1 cellular context compared by ENCODE assay signal in the genomic region with DNA sequence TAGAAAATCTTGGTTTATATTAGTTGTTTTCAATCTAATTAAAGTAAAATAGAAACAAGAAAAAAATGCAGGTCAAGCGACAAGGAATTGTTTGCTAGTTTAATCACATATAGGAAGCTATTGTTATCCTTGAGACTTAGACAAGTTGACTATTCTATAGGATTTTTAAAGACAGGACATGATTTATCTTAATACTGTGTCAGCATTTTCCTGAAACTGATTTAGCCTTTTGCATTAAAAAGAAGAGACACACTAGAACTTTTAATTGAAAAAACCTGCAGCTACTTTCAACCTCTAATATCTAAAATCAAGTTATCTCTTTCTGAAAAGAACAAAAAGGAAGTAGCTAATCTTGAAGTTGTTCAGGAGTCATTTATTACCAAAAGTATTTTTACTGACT.
TF ChIP-seq lines count a peak whose summit lies in the region.

No MANE protein-coding gene starts in this region.

TF ChIP-seq in SK-N-SH treated with all-trans-retinoic acid at 6 μM for 48 hours, 23 proteins besides CTCF, POLR2A, EP300 and RAD21 (continued from another document):
- TF ChIP-seq, protein P1, sequence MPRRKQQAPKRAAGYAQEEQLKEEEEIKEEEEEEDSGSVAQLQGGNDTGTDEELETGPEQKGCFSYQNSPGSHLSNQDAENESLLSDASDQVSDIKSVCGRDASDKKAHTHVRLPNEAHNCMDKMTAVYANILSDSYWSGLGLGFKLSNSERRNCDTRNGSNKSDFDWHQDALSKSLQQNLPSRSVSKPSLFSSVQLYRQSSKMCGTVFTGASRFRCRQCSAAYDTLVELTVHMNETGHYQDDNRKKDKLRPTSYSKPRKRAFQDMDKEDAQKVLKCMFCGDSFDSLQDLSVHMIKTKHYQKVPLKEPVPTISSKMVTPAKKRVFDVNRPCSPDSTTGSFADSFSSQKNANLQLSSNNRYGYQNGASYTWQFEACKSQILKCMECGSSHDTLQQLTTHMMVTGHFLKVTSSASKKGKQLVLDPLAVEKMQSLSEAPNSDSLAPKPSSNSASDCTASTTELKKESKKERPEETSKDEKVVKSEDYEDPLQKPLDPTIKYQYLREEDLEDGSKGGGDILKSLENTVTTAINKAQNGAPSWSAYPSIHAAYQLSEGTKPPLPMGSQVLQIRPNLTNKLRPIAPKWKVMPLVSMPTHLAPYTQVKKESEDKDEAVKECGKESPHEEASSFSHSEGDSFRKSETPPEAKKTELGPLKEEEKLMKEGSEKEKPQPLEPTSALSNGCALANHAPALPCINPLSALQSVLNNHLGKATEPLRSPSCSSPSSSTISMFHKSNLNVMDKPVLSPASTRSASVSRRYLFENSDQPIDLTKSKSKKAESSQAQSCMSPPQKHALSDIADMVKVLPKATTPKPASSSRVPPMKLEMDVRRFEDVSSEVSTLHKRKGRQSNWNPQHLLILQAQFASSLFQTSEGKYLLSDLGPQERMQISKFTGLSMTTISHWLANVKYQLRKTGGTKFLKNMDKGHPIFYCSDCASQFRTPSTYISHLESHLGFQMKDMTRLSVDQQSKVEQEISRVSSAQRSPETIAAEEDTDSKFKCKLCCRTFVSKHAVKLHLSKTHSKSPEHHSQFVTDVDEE (CRISPR knock-in tag; IDR thresholded peaks at IDR 0.05): no peak
